16 cellular contexts compared by ENCODE assay signal in genomic region chr9:9961934-9962333, GRCh38.
DNase-seq lines count a peak whose midpoint lies in the region; ATAC-seq and TF ChIP-seq lines count a peak whose summit lies in the region.
"Had no signal": no experiment of that assay in that cellular context is flagged by ENCODE, and none has a peak within 500 bp of the region (broad histone marks: within the 10 kb centered on the region; RNA-seq: fewer than 3 reads in every experiment).

No MANE protein-coding gene starts in this region.

- H3K36me3 ChIP-seq in brain microvascular endothelial cell (replicated peaks), result no peaks in the 10 kb centered on the region
- H3K36me3 ChIP-seq: HAP-1 had no signal

- ATAC-seq in activated T-helper 17 cell treated with anti-CD3 and anti-CD28 coated beads, Interleukin-2, amount 50 U/mL, for 72 hours (replicated peaks), result no peak
- ATAC-seq: GM23338 had no signal

- H3K27ac Mint-ChIP-seq in activated T-helper 17 cell treated with anti-CD3 and anti-CD28 coated beads, Interleukin-2, amount 50 U/mL, for 72 hours, result no peak overlapping the region
- H3K27ac Mint-ChIP-seq: CD4-positive, alpha-beta memory T cell; GM23338; HFFc6 had no signal

- no peaks in the 10 kb centered on the region for H3K9me3 Mint-ChIP-seq in activated T-helper 17 cell treated with anti-CD3 and anti-CD28 coated beads, Interleukin-2, amount 50 U/mL, for 72 hours
- H3K9me3 Mint-ChIP-seq: GM23338 had no signal

- H3K27ac ChIP-seq in brain microvascular endothelial cell, result peak overlapping the region; percentile 31

- no peak for TF ChIP-seq CTCF in brain microvascular endothelial cell (IDR thresholded peaks at IDR 0.05; ENCODE audit: low read depth, low read length, missing control alignments)

- H3K36me3 Mint-ChIP-seq in activated T-helper 17 cell treated with anti-CD3 and anti-CD28 coated beads, Interleukin-2, amount 50 U/mL, for 72 hours (ENCODE audit: low read depth), result no peaks in the 10 kb centered on the region
- H3K36me3 Mint-ChIP-seq: CD4-positive, alpha-beta memory T cell had no signal

- H3K4me3 ChIP-seq in brain microvascular endothelial cell (ENCODE audit: low read depth, low read length), result no peak overlapping the region
- H3K4me3 ChIP-seq: GM23338, HAP-1 had no signal

- DNase-seq in brain microvascular endothelial cell, result no peak
- peak; percentile 58 for DNase-seq in kidney glomerular epithelial cell (lab: John Stamatoyannopoulos, UW)
- DNase-seq in renal cortical epithelial cell (ENCODE audit: low read depth), result peak; percentile 47
- no peak for DNase-seq in stimulated activated CD4-positive, alpha-beta T cell treated with anti-CD3 and anti-CD28 coated beads, Interleukin-15, amount 100 ng/mL, for 24 hours
- no peak for DNase-seq in NCI-H128 (lab: John Stamatoyannopoulos, UW; ENCODE audit: unreplicated experiment)
- DNase-seq: C1 segment of cervical spinal cord; Calu3; CD4-positive, alpha-beta memory T cell; COR-L47; DMS53; DMS79 treated with DMSO at 0.1 percent for 48 hours; GF-D8; HFFc6 had no signal

- H3K4me3 Mint-ChIP-seq in activated T-helper 17 cell treated with anti-CD3 and anti-CD28 coated beads, Interleukin-2, amount 50 U/mL, for 72 hours, result no peak overlapping the region
- H3K4me3 Mint-ChIP-seq: CD4-positive, alpha-beta memory T cell; GM23338; HFFc6 had no signal

- in situ Hi-C loops in brain microvascular endothelial cell (cut with HindIII; ENCODE audit: low pct_ligation_motif_present, low sequenced_read_pairs), result no loop called here

- H3K27me3 Mint-ChIP-seq in activated T-helper 17 cell treated with anti-CD3 and anti-CD28 coated beads, Interleukin-2, amount 50 U/mL, for 72 hours, result no peaks in the 10 kb centered on the region
- H3K27me3 Mint-ChIP-seq: CD4-positive, alpha-beta memory T cell had no signal

- no peaks in the 10 kb centered on the region for H3K27me3 ChIP-seq in brain microvascular endothelial cell (replicated peaks)

- H3K4me1 Mint-ChIP-seq in activated T-helper 17 cell treated with anti-CD3 and anti-CD28 coated beads, Interleukin-2, amount 50 U/mL, for 72 hours, result no peaks in the 10 kb centered on the region
- H3K4me1 Mint-ChIP-seq: CD4-positive, alpha-beta memory T cell had no signal

Comparison
In these comparisons a context has a peak if more than half of its experiments do, and no peak if none do; other contexts are left out.
1. DNase-seq: peak in kidney glomerular epithelial cell (single experiment) and renal cortical epithelial cell (single experiment); none in brain microvascular endothelial cell (single experiment), stimulated activated CD4-positive, alpha-beta T cell treated with anti-CD3 and anti-CD28 coated beads, Interleukin-15, amount 100 ng/mL, for 24 hours (single experiment) and NCI-H128 (single experiment).